ENCODE assay signal across 33 cellular contexts in genomic region chr2:167471332-167471731, GRCh38.
A peak's percentile ranks its signal among the peaks of the same experiment; 100 is the strongest.
DNase-seq lines count a peak whose midpoint lies in the region; ATAC-seq and TF ChIP-seq lines count a peak whose summit lies in the region.
"Had no signal": no experiment of that assay in that cellular context is flagged by ENCODE, and none has a peak within 500 bp of the region (broad histone marks: within the 10 kb centered on the region; RNA-seq: fewer than 3 reads in every experiment).

No MANE protein-coding gene starts in this region.

- no peaks in the 10 kb centered on the region for H3K27me3 ChIP-seq in OCI-LY3 (ENCODE audit: low read depth, low read length)
- H3K27me3 ChIP-seq: BE2C, esophagus squamous epithelium, foreskin keratinocyte, suprapubic skin, upper lobe of left lung had no signal

- no peaks in the 10 kb centered on the region for H3K9me3 ChIP-seq in OCI-LY3 (ENCODE audit: insufficient read depth, low read length)
- H3K9me3 ChIP-seq: BE2C, esophagus squamous epithelium, suprapubic skin, upper lobe of left lung had no signal

- H3K27ac ChIP-seq in OCI-LY3 (ENCODE audit: low read length) (peak overlapping the region; percentile 77), substantia nigra (ENCODE audit: low read depth, low read length, poor library complexity, severe bottlenecking) (no peak overlapping the region)
- H3K27ac ChIP-seq: esophagus squamous epithelium, foreskin keratinocyte, PC-9, suprapubic skin, upper lobe of left lung had no signal

- DNase-seq in activated CD4-positive, alpha-beta memory T cell treated with anti-CD3 and anti-CD28 coated beads for 36 hours = no peak
- no peak for DNase-seq in substantia nigra (lab: John Stamatoyannopoulos, UW)
- no peak for DNase-seq in HuH-7.5 (ENCODE audit: low spot score)
- no peak for DNase-seq in foreskin melanocyte
- DNase-seq: activated B cell treated with CpG ODN at 0.5 μM for 24 hours; activated CD4-positive, alpha-beta T cell treated with anti-CD3 and anti-CD28 coated beads, Interleukin-2, amount 10 ng/mL, durations not matched to agents 7 days and 5 days; activated effector memory CD4-positive, alpha-beta T cell treated with anti-CD3 and anti-CD28 coated beads, Interleukin-2, amount 50 U/mL, for 16 hours; activated T-cell treated with anti-CD3 and anti-CD28 coated beads, Interleukin-2, amount 50 U/mL, for 24 hours; anterior cingulate cortex; BE2C; DMS 273 treated with DMSO at 0.1 percent for 48 hours; esophagus squamous epithelium; foreskin keratinocyte; KBM-7; kidney glomerular epithelial cell; naive thymus-derived CD4-positive, alpha-beta T cell; NCI-H2029 treated with DMSO at 0.1 percent for 48 hours; NCI-H524 treated with DMSO at 0.1 percent for 48 hours; nucleus accumbens; PC-9; stimulated activated CD4-positive, alpha-beta T cell treated with anti-CD3 and anti-CD28 coated beads, Interleukin-15, amount 100 ng/mL, for 24 hours; upper lobe of left lung had no signal

- POLR2A ChIA-PET in activated CD4-positive, alpha-beta memory T cell treated with anti-CD3 and anti-CD28 coated beads for 36 hours (lab: Charles Lee) = no interaction called here

- no peak overlapping the region for H3K4me3 Mint-ChIP-seq in activated CD4-positive, alpha-beta memory T cell treated with anti-CD3 and anti-CD28 coated beads for 36 hours
- H3K4me3 Mint-ChIP-seq: activated B cell treated with CpG ODN at 0.5 μM for 24 hours; activated CD4-positive, alpha-beta T cell treated with anti-CD3 and anti-CD28 coated beads, Interleukin-2, amount 10 ng/mL, durations not matched to agents 7 days and 5 days; activated naive CD8-positive, alpha-beta T cell; activated T-cell treated with anti-CD3 and anti-CD28 coated beads, Interleukin-2, amount 50 U/mL, for 24 hours; naive thymus-derived CD4-positive, alpha-beta T cell; stimulated activated memory B cell treated with anti-CD40 and anti-IgM and Interleukin-4, amounts not matched to agents 10 μg/mL and 1 μg/mL and 100 μg/mL, for 72 hours; T-helper 1 cell treated with Interleukin-12 subunit alpha and Interleukin-12 subunit beta and Interleukin-4 antibody, amounts not matched to agents 30 μg/mL and 1 μg/mL, for 36 hours had no signal

- peak overlapping the region; percentile 61; the same call in 1 of the 2 replicates for H2AFZ ChIP-seq in OCI-LY3 (ENCODE audit: low read depth, low read length)
- H2AFZ ChIP-seq: PC-9 had no signal

- peak overlapping the region; percentile 76 for H3K4me2 ChIP-seq in OCI-LY3 (ENCODE audit: low read length)
- H3K4me2 ChIP-seq: PC-9 had no signal

- H3K9me3 Mint-ChIP-seq in activated CD4-positive, alpha-beta memory T cell treated with anti-CD3 and anti-CD28 coated beads for 36 hours = no peaks in the 10 kb centered on the region
- H3K9me3 Mint-ChIP-seq: activated B cell treated with CpG ODN at 0.5 μM for 24 hours; activated CD4-positive, alpha-beta T cell treated with anti-CD3 and anti-CD28 coated beads, Interleukin-2, amount 10 ng/mL, durations not matched to agents 7 days and 5 days; activated T-cell treated with anti-CD3 and anti-CD28 coated beads, Interleukin-2, amount 50 U/mL, for 24 hours; T-helper 1 cell treated with Interleukin-12 subunit alpha and Interleukin-12 subunit beta and Interleukin-4 antibody, amounts not matched to agents 30 μg/mL and 1 μg/mL, for 36 hours had no signal

- H3K79me2 ChIP-seq in OCI-LY3 (ENCODE audit: low read length) = no peaks in the 10 kb centered on the region

- CTCF ChIA-PET in activated CD4-positive, alpha-beta memory T cell treated with anti-CD3 and anti-CD28 coated beads for 36 hours (lab: Charles Lee) = no interaction called here

- no peaks in the 10 kb centered on the region for H3K36me3 ChIP-seq in OCI-LY3 (replicated peaks; ENCODE audit: low read depth, low read length)
- H3K36me3 ChIP-seq: BE2C, esophagus squamous epithelium, suprapubic skin, upper lobe of left lung had no signal

- intact Hi-C loops in activated CD4-positive, alpha-beta memory T cell treated with anti-CD3 and anti-CD28 coated beads for 36 hours (cut with micrococcal nuclease) = no loop called here

- peak overlapping the region; percentile 6; the same call in 1 of the 2 replicates for H3K9ac ChIP-seq in OCI-LY3 (ENCODE audit: low read length)

- no peaks in the 10 kb centered on the region for H3K4me1 Mint-ChIP-seq in activated CD4-positive, alpha-beta memory T cell treated with anti-CD3 and anti-CD28 coated beads for 36 hours (ENCODE audit: low read depth)
- H3K4me1 Mint-ChIP-seq: activated B cell treated with CpG ODN at 0.5 μM for 24 hours; activated CD4-positive, alpha-beta T cell treated with anti-CD3 and anti-CD28 coated beads, Interleukin-2, amount 10 ng/mL, durations not matched to agents 7 days and 5 days; naive thymus-derived CD4-positive, alpha-beta T cell; stimulated activated memory B cell treated with anti-CD40 and anti-IgM and Interleukin-4, amounts not matched to agents 10 μg/mL and 1 μg/mL and 100 μg/mL, for 72 hours had no signal

- peaks cover 23% of the 10 kb centered on the region for H3K4me1 ChIP-seq in OCI-LY3 (ENCODE audit: low read length)
- H3K4me1 ChIP-seq: BE2C, esophagus squamous epithelium, foreskin keratinocyte, suprapubic skin, upper lobe of left lung had no signal

- H3K27ac Mint-ChIP-seq in activated CD4-positive, alpha-beta memory T cell treated with anti-CD3 and anti-CD28 coated beads for 36 hours = no peak overlapping the region
- H3K27ac Mint-ChIP-seq: activated B cell treated with CpG ODN at 0.5 μM for 24 hours; activated CD4-positive, alpha-beta T cell treated with anti-CD3 and anti-CD28 coated beads, Interleukin-2, amount 10 ng/mL, durations not matched to agents 7 days and 5 days; activated naive CD8-positive, alpha-beta T cell; activated T-cell treated with anti-CD3 and anti-CD28 coated beads, Interleukin-2, amount 50 U/mL, for 24 hours; naive thymus-derived CD4-positive, alpha-beta T cell; stimulated activated memory B cell treated with anti-CD40 and anti-IgM and Interleukin-4, amounts not matched to agents 10 μg/mL and 1 μg/mL and 100 μg/mL, for 72 hours; T-helper 1 cell treated with Interleukin-12 subunit alpha and Interleukin-12 subunit beta and Interleukin-4 antibody, amounts not matched to agents 30 μg/mL and 1 μg/mL, for 36 hours had no signal

- ATAC-seq in GM18520 (IDR thresholded peaks at IDR 0.05; ENCODE audit: unreplicated experiment) (peak; percentile 22), GM19468 (IDR thresholded peaks at IDR 0.05; ENCODE audit: extremely low read depth, unreplicated experiment) (peak; percentile 26), HG02938 (IDR thresholded peaks at IDR 0.05; ENCODE audit: unreplicated experiment) (peak; percentile 56)
- ATAC-seq: foreskin keratinocyte; naive thymus-derived CD4-positive, alpha-beta T cell; Right ventricle myocardium inferior; SK-N-SH treated with all-trans-retinoic acid at 6 μM for 48 hours; stimulated activated memory B cell treated with anti-CD40 and anti-IgM and Interleukin-4, amounts not matched to agents 10 μg/mL and 1 μg/mL and 100 μg/mL, for 72 hours had no signal

- peak overlapping the region; percentile 42 for H3K4me3 ChIP-seq in OCI-LY3 (ENCODE audit: low read length)
- H3K4me3 ChIP-seq: esophagus squamous epithelium, lung, PC-9, suprapubic skin, upper lobe of left lung had no signal

- H3K36me3 Mint-ChIP-seq in activated CD4-positive, alpha-beta memory T cell treated with anti-CD3 and anti-CD28 coated beads for 36 hours = no peaks in the 10 kb centered on the region
- H3K36me3 Mint-ChIP-seq: activated naive CD8-positive, alpha-beta T cell; naive thymus-derived CD4-positive, alpha-beta T cell; stimulated activated memory B cell treated with anti-CD40 and anti-IgM and Interleukin-4, amounts not matched to agents 10 μg/mL and 1 μg/mL and 100 μg/mL, for 72 hours had no signal

- H4K20me1 ChIP-seq in OCI-LY3 (ENCODE audit: insufficient read depth, low read length) = no peaks in the 10 kb centered on the region

- H3K27me3 Mint-ChIP-seq in activated CD4-positive, alpha-beta memory T cell treated with anti-CD3 and anti-CD28 coated beads for 36 hours = no peaks in the 10 kb centered on the region
- H3K27me3 Mint-ChIP-seq: activated B cell treated with CpG ODN at 0.5 μM for 24 hours; activated CD4-positive, alpha-beta T cell treated with anti-CD3 and anti-CD28 coated beads, Interleukin-2, amount 10 ng/mL, durations not matched to agents 7 days and 5 days; activated naive CD8-positive, alpha-beta T cell; activated T-cell treated with anti-CD3 and anti-CD28 coated beads, Interleukin-2, amount 50 U/mL, for 24 hours; naive thymus-derived CD4-positive, alpha-beta T cell; stimulated activated memory B cell treated with anti-CD40 and anti-IgM and Interleukin-4, amounts not matched to agents 10 μg/mL and 1 μg/mL and 100 μg/mL, for 72 hours had no signal

- no peak for TF ChIP-seq CTCF in OCI-LY3 (IDR thresholded peaks at IDR 0.05; ENCODE audit: low read depth, low read length)
